21 cellular contexts compared by ENCODE assay signal in genomic region chr20:45019764-45020126, GRCh38. TPM values are rescaled to one million over a fixed set of nuclear protein-coding genes. Genes with fewer than 3 reads are reported as not detected.
A peak's percentile ranks its signal among the peaks of the same experiment; 100 is the strongest.
DNase-seq lines count a peak whose midpoint lies in the region; ATAC-seq and TF ChIP-seq lines count a peak whose summit lies in the region.
"Had no signal": no experiment of that assay in that cellular context is flagged by ENCODE, and none has a peak within 500 bp of the region (broad histone marks: within the 10 kb centered on the region; RNA-seq: fewer than 3 reads in every experiment).

No MANE protein-coding gene starts in this region.

- H3K9me3 Mint-ChIP-seq in stimulated activated naive CD8-positive, alpha-beta T cell treated with anti-CD3 and anti-CD28 coated beads, Interleukin-15, Interleukin-2, amounts not matched to agents 100 ng/mL and 50 ng/mL, for 24 hours, result no peaks in the 10 kb centered on the region
- H3K9me3 Mint-ChIP-seq: activated T-helper 2 cell treated with anti-CD3 and anti-CD28 coated beads, Interferon-gamma antibody, Interleukin-2, Interleukin-4, amounts not matched to agents 10 μg/mL and 5 μg/mL and 100 μg/mL, durations not matched to agents 14 hours and 24 hours and 36 hours; dendritic cell treated with granulocyte-macrophage colony-stimulating factor and Interleukin-4, amounts not matched to agents 40 ng/mL and 50 ng/mL, for 4 days had no signal

- no peaks in the 10 kb centered on the region for H3K79me2 ChIP-seq in trophoblast cell (ENCODE audit: control insufficient read depth, insufficient read depth, low read length, poor library complexity)

- H3K4me3 Mint-ChIP-seq in stimulated activated naive CD8-positive, alpha-beta T cell treated with anti-CD3 and anti-CD28 coated beads, Interleukin-15, Interleukin-2, amounts not matched to agents 100 ng/mL and 50 ng/mL, for 24 hours, result no peak overlapping the region
- H3K4me3 Mint-ChIP-seq: dendritic cell treated with granulocyte-macrophage colony-stimulating factor and Interleukin-4, amounts not matched to agents 40 ng/mL and 50 ng/mL, for 4 days had no signal

- no peak overlapping the region for H2BK5ac ChIP-seq in trophoblast cell (ENCODE audit: low read depth, low read length, poor library complexity)

- H2AK5ac ChIP-seq in trophoblast cell (ENCODE audit: low read length), result no peak overlapping the region

- H4K8ac ChIP-seq in trophoblast cell (ENCODE audit: low read depth, low read length), result no peak overlapping the region

- H3K27ac ChIP-seq in trophoblast cell (ENCODE audit: low read depth, low read length), result no peak overlapping the region
- H3K27ac ChIP-seq: C4-2B, hepatocyte, thoracic aorta had no signal

- no peak overlapping the region for H3K23ac ChIP-seq in trophoblast cell (ENCODE audit: low read length)

- H2BK120ac ChIP-seq in trophoblast cell (ENCODE audit: insufficient read depth, low read length, poor library complexity), result no peak overlapping the region

- H3K36me3 ChIP-seq in trophoblast cell (ENCODE audit: control insufficient read depth in 1 of 2, insufficient read depth in 2 of 2, low read length in 2 of 2), result no peaks in the 10 kb centered on the region
- H3K36me3 ChIP-seq: thoracic aorta had no signal

- H2AFZ ChIP-seq in trophoblast cell (ENCODE audit: insufficient read depth, low read length, poor library complexity), result no peak overlapping the region
- H2AFZ ChIP-seq: hepatocyte had no signal

- peaks cover 71% of the 10 kb centered on the region for H3K4me1 Mint-ChIP-seq in stimulated activated naive CD8-positive, alpha-beta T cell treated with anti-CD3 and anti-CD28 coated beads, Interleukin-15, Interleukin-2, amounts not matched to agents 100 ng/mL and 50 ng/mL, for 24 hours (ENCODE audit: low read depth)

- no peak for ATAC-seq in stimulated activated naive CD8-positive, alpha-beta T cell treated with anti-CD3 and anti-CD28 coated beads, Interleukin-15, Interleukin-2, amounts not matched to agents 100 U/mL and 50 U/mL, for 24 hours
- ATAC-seq in SK-N-SH treated with all-trans-retinoic acid at 6 μM for 48 hours, result peak; percentile 12; the same call in 2 of the 3 replicates
- ATAC-seq: right cardiac atrium had no signal

- no peak overlapping the region for H3K4ac ChIP-seq in trophoblast cell (ENCODE audit: low read depth, low read length)

- WGBS in trophoblast cell (ENCODE audit: extremely low coverage, insufficient coverage, insufficient read length), result no CpG with 5 or more reads among the region's 1 CpG

- peaks cover 0 to 4% of the 10 kb centered on the region in 2 experiments for H3K4me1 ChIP-seq in trophoblast cell (ENCODE audit: control insufficient read depth in 1 of 2, insufficient read depth in 2 of 2, low read length in 2 of 2)

- TF ChIP-seq CTCF in foreskin fibroblast (IDR thresholded peaks at IDR 0.05; ENCODE audit: low read depth, low read length), result no peak

- H4K12ac ChIP-seq in trophoblast cell (ENCODE audit: low read depth, low read length), result no peak overlapping the region

- H3K27me3 ChIP-seq in trophoblast cell (ENCODE audit: insufficient read depth, low read length), result no peaks in the 10 kb centered on the region
- H3K27me3 ChIP-seq: hepatocyte had no signal

- no peak overlapping the region for H2BK12ac ChIP-seq in trophoblast cell (ENCODE audit: low read length)

- H3K4me3 ChIP-seq in foreskin fibroblast (ENCODE audit: low read depth in 1 of 2, low read length in 2 of 2) (no peak overlapping the region), trophoblast cell (ENCODE audit: low read depth, low read length) (no peak overlapping the region)
- H3K4me3 ChIP-seq: hepatocyte, thoracic aorta had no signal

- no peak overlapping the region for H3K9ac ChIP-seq in trophoblast cell (ENCODE audit: low read length)

- no peak for DNase-seq in stimulated activated naive CD8-positive, alpha-beta T cell treated with anti-CD3 and anti-CD28 coated beads, Interleukin-15, Interleukin-2, amounts not matched to agents 100 U/mL and 50 U/mL, for 24 hours
- peak; percentile 7 for DNase-seq in left kidney (ENCODE audit: low read depth, low spot score)
- DNase-seq in foreskin fibroblast, result no peak
- DNase-seq in trophoblast cell, result no peak
- no peak for DNase-seq in HuH-7 (ENCODE audit: low spot score)
- no peak for DNase-seq in NCI-H1417 (lab: John Stamatoyannopoulos, UW)
- DNase-seq: islet precursor cell; Kasumi-1; NCI-H1092; NCI-H446; right cardiac atrium; RPMI8226; stimulated activated CD8-positive, alpha-beta memory T cell treated with anti-CD3 and anti-CD28 coated beads, Interleukin-4, amount 100 ng/mL, for 48 hours; T1000 had no signal

- H3K14ac ChIP-seq in trophoblast cell (ENCODE audit: low read length), result no peak overlapping the region

- peaks cover 3% of the 10 kb centered on the region for H3K79me1 ChIP-seq in trophoblast cell (ENCODE audit: low read length)

- no peaks in the 10 kb centered on the region for H3K27me3 Mint-ChIP-seq in stimulated activated naive CD8-positive, alpha-beta T cell treated with anti-CD3 and anti-CD28 coated beads, Interleukin-15, Interleukin-2, amounts not matched to agents 100 ng/mL and 50 ng/mL, for 24 hours
- H3K27me3 Mint-ChIP-seq: dendritic cell treated with granulocyte-macrophage colony-stimulating factor and Interleukin-4, amounts not matched to agents 40 ng/mL and 50 ng/mL, for 4 days had no signal

- no peak overlapping the region for H3K4me2 ChIP-seq in trophoblast cell (ENCODE audit: low read length)
- H3K4me2 ChIP-seq: hepatocyte had no signal

- peaks cover 86% of the 10 kb centered on the region for H3K36me3 Mint-ChIP-seq in stimulated activated naive CD8-positive, alpha-beta T cell treated with anti-CD3 and anti-CD28 coated beads, Interleukin-15, Interleukin-2, amounts not matched to agents 100 ng/mL and 50 ng/mL, for 24 hours (ENCODE audit: low read depth)

- peak overlapping the region; percentile 4 for H3K27ac Mint-ChIP-seq in stimulated activated naive CD8-positive, alpha-beta T cell treated with anti-CD3 and anti-CD28 coated beads, Interleukin-15, Interleukin-2, amounts not matched to agents 100 ng/mL and 50 ng/mL, for 24 hours
- H3K27ac Mint-ChIP-seq: activated T-helper 2 cell treated with anti-CD3 and anti-CD28 coated beads, Interferon-gamma antibody, Interleukin-2, Interleukin-4, amounts not matched to agents 10 μg/mL and 5 μg/mL and 100 μg/mL, durations not matched to agents 14 hours and 24 hours and 36 hours; dendritic cell treated with granulocyte-macrophage colony-stimulating factor and Interleukin-4, amounts not matched to agents 40 ng/mL and 50 ng/mL, for 4 days had no signal

- H3K18ac ChIP-seq in trophoblast cell (ENCODE audit: low read length), result no peak overlapping the region

- H4K91ac ChIP-seq in trophoblast cell (ENCODE audit: low read depth, low read length), result no peak overlapping the region

- no peaks in the 10 kb centered on the region for H3K9me3 ChIP-seq in trophoblast cell (ENCODE audit: insufficient read depth, low read depth, low read length)
- H3K9me3 ChIP-seq: thoracic aorta had no signal

TF ChIP-seq in SK-N-SH treated with all-trans-retinoic acid at 6 μM for 48 hours, 23 proteins besides CTCF, POLR2A, EP300 and RAD21:
- TF ChIP-seq BACH2 (CRISPR knock-in tag; IDR thresholded peaks at IDR 0.05; ENCODE audit: borderline replicate concordance), result no peak
- peak; percentile 81; the same call in 1 of the 2 replicates for TF ChIP-seq CSDC2 (CRISPR knock-in tag; IDR thresholded peaks at IDR 0.05)
- peak; percentile 66; the same call in 1 of the 2 replicates for TF ChIP-seq ZC3H10 (CRISPR knock-in tag; IDR thresholded peaks at IDR 0.05)
- TF ChIP-seq ZFP3 (CRISPR knock-in tag; IDR thresholded peaks at IDR 0.05), result 0 out of 2 replicates have a peak, but pooled peaks have one; percentile 47
- TF ChIP-seq ISL1 (CRISPR knock-in tag; IDR thresholded peaks at IDR 0.05), result peak; percentile 81

RNA-seq across cellular contexts. Expression of gene STK4, which starts 53.4 kb away (rescaled TPM):
- polyA plus RNA-seq in trophoblast cell (2013), result 13.2 and 14.0 TPM in 2 replicates

RNA-seq across cellular contexts. Expression of gene TOMM34, which starts 59.5 kb away (rescaled TPM):
- 40.4 and 42.2 TPM in 2 replicates for polyA plus RNA-seq in trophoblast cell (2013)
